In the genomic region with DNA sequence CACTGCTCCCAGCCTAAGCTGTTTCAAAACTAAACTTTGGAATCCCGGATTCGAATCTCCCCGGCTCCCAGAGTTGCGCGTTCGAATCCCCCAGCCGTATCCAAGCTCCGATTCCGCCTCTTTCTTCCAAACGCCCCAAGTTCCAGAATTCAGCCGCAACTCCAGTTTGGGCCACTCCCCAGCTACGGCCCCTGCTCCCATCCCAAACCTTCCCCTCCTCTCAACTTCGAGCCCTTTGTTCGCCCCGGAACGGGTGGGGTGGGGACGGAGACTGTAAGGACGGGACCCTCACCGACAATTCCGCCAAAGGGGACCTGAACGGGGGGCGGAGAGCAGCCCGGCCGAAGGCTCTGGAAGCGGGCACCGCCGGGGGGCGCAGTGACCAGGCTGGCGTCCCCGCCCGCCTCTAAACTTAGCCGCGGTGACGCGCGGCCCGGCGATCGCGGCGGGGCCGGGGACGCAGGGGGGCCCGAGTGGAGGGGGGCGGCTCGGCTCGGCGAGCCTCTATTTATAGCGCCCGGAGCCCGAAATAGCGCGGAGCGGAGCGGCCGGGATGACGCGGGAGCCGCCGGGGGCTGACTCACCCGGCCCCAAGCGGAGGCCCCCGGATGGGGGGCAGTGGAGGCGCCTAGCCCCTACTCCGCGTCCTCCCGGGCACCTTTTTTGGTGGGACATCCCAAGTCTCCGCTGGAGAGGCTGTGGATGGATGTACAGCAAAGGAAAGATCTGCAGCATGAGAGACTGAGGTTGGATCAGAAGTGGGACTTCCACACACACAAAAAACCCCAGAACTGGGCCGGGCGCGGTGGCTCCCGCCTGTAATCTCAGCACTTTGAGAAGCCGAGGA, we compare ENCODE assay signal across 8 cellular contexts. TPM values are rescaled to one million over a fixed set of nuclear protein-coding genes. Genes with fewer than 3 reads are reported as not detected.
A peak's percentile ranks its signal among the peaks of the same experiment; 100 is the strongest.
DNase-seq lines count a peak whose midpoint lies in the region; ATAC-seq and TF ChIP-seq lines count a peak whose summit lies in the region.

No MANE protein-coding gene starts in this region.

- H3K4me3 ChIP-seq in A673 (ENCODE audit: low read depth, low read length, poor library complexity, severe bottlenecking) (peak overlapping the region; percentile 85), gastroesophageal sphincter (peak overlapping the region; percentile 43 to 64), parathyroid adenoma (ENCODE audit: low read depth, low read length) (peak overlapping the region; percentile 49)

- H3K4me2 ChIP-seq in parathyroid adenoma (ENCODE audit: low read length): peak overlapping the region; percentile 84

- H3K27me3 Mint-ChIP-seq in activated CD4-positive, alpha-beta memory T cell treated with anti-CD3 and anti-CD28 coated beads, Interleukin-2, amount 10 ng/mL, durations not matched to agents 7 days and 5 days: peaks cover 14% of the 10 kb centered on the region

- 7 to 11% methylated on average over 5 to 13 of the region's 73 CpGs for WGBS in gastroesophageal sphincter (ENCODE audit: low coverage in 1 of 2), 2 donors

- no peaks in the 10 kb centered on the region for H3K36me3 Mint-ChIP-seq in activated CD4-positive, alpha-beta memory T cell treated with anti-CD3 and anti-CD28 coated beads, Interleukin-2, amount 10 ng/mL, durations not matched to agents 7 days and 5 days (ENCODE audit: low read depth)

- H3K4me1 ChIP-seq in A673 (ENCODE audit: insufficient read depth, low read length, poor library complexity, severe bottlenecking): peaks cover 9% of the 10 kb centered on the region
- peaks cover 0 to 37% (median 19%) of the 10 kb centered on the region in 3 donors for H3K4me1 ChIP-seq in gastroesophageal sphincter
- H3K4me1 ChIP-seq in parathyroid adenoma: peaks cover 7% of the 10 kb centered on the region

- in situ Hi-C loops in GM13976 (cut with MboI; ENCODE audit: low sequenced_read_pairs, unreplicated experiment): no loop called here

- H3K9me3 ChIP-seq in A673 (ENCODE audit: low read depth, low read length, poor library complexity, severe bottlenecking) (no peaks in the 10 kb centered on the region), gastroesophageal sphincter (no peaks in the 10 kb centered on the region), parathyroid adenoma (ENCODE audit: control insufficient read depth, low read length) (no peaks in the 10 kb centered on the region)

- H3K36me3 ChIP-seq in A673 (ENCODE audit: insufficient read depth, low read length, poor library complexity, severe bottlenecking): no peaks in the 10 kb centered on the region
- H3K36me3 ChIP-seq in gastroesophageal sphincter: no peaks in the 10 kb centered on the region
- no peaks in the 10 kb centered on the region for H3K36me3 ChIP-seq in parathyroid adenoma (ENCODE audit: control insufficient read depth, insufficient read depth, low read length)

- DNase-seq in A673 (ENCODE audit: low spot score) (peak; percentile 63), GM13976 (ENCODE audit: low spot score) (peak; percentile 72), NCI-H2171 treated with DMSO at 0.1 percent for 48 hours (lab: John Stamatoyannopoulos, UW) (no peak), hippocampal formation (lab: John Stamatoyannopoulos, UW) (no peak)
- DNase-seq in activated CD4-positive, alpha-beta memory T cell treated with anti-CD3 and anti-CD28 coated beads, Interleukin-2, amount 10 ng/mL, durations not matched to agents 7 days and 5 days: no peak

- no peaks in the 10 kb centered on the region for H3K27me3 ChIP-seq in A673 (replicated peaks; ENCODE audit: insufficient read depth, low read depth, low read length, poor library complexity)
- H3K27me3 ChIP-seq in gastroesophageal sphincter: no peaks in the 10 kb centered on the region
- no peaks in the 10 kb centered on the region for H3K27me3 ChIP-seq in parathyroid adenoma (ENCODE audit: control insufficient read depth, insufficient read depth, low read length)

- H3K9ac ChIP-seq in parathyroid adenoma: peak overlapping the region; percentile 14

- H3K9me3 Mint-ChIP-seq in activated CD4-positive, alpha-beta memory T cell treated with anti-CD3 and anti-CD28 coated beads, Interleukin-2, amount 10 ng/mL, durations not matched to agents 7 days and 5 days: no peaks in the 10 kb centered on the region

- peaks cover 27% of the 10 kb centered on the region for H3K4me1 Mint-ChIP-seq in activated CD4-positive, alpha-beta memory T cell treated with anti-CD3 and anti-CD28 coated beads, Interleukin-2, amount 10 ng/mL, durations not matched to agents 7 days and 5 days

- TF ChIP-seq CTCF in A673 (conservative IDR thresholded peaks at IDR 0.05; ENCODE audit: low read depth, low read length) (peak; percentile 63), GM13976 (IDR thresholded peaks at IDR 0.05; ENCODE audit: borderline replicate concordance, control extremely low read depth, extremely low read depth, insufficient read depth, missing control alignments) (peak; percentile 44), gastroesophageal sphincter (IDR thresholded peaks at IDR 0.05) (peak in 3 of 4 experiments; percentile 40 to 70 (median 53)), parathyroid adenoma (IDR thresholded peaks at IDR 0.05) (peak; percentile 52)

- H3K27ac ChIP-seq in A673 (ENCODE audit: low read depth, low read length, poor library complexity, severe bottlenecking): peak overlapping the region; percentile 85
- H3K27ac ChIP-seq in gastroesophageal sphincter: peak overlapping the region; percentile 58 to 94 (median 91)
- H3K27ac ChIP-seq in parathyroid adenoma: peak overlapping the region; percentile 19

- no peak overlapping the region for H3K27ac Mint-ChIP-seq in activated CD4-positive, alpha-beta memory T cell treated with anti-CD3 and anti-CD28 coated beads, Interleukin-2, amount 10 ng/mL, durations not matched to agents 7 days and 5 days

- peak; percentile 61 for ATAC-seq in gastroesophageal sphincter
- ATAC-seq in GM18519 (IDR thresholded peaks at IDR 0.05; ENCODE audit: low FRiP score, unreplicated experiment): no peak

- H3K4me3 Mint-ChIP-seq in activated CD4-positive, alpha-beta memory T cell treated with anti-CD3 and anti-CD28 coated beads, Interleukin-2, amount 10 ng/mL, durations not matched to agents 7 days and 5 days: peak overlapping the region; percentile 54

- CTCF ChIA-PET in A673 (lab: Charles Lee): interaction anchor here (0.6 to 1.9 kb wide), 5 partner anchors 11 to 225 kb away, joined by 3 to 13 read pairs (median 4); no protein-coding TSS in a partner anchor
- CTCF ChIA-PET in activated CD4-positive, alpha-beta memory T cell treated with anti-CD3 and anti-CD28 coated beads, Interleukin-2, amount 10 ng/mL, durations not matched to agents 7 days and 5 days (lab: Charles Lee): interaction anchor here (0.7 to 2.2 kb wide), 6 partner anchors 11 to 57 kb away, joined by 3 to 21 read pairs (median 9); partner anchors contain the start of gene FOSB

- H3K79me2 ChIP-seq in parathyroid adenoma: no peaks in the 10 kb centered on the region

- POLR2A ChIA-PET in A673 (lab: Charles Lee; ENCODE audit: low non-redundant PET): no interaction called here
- POLR2A ChIA-PET in activated CD4-positive, alpha-beta memory T cell treated with anti-CD3 and anti-CD28 coated beads, Interleukin-2, amount 10 ng/mL, durations not matched to agents 7 days and 5 days (lab: Charles Lee): interaction anchor here (1.1 to 1.2 kb wide), 2 partner anchors 11 to 51 kb away, joined by 3 to 4 read pairs; no protein-coding TSS in a partner anchor

- H2AFZ ChIP-seq in parathyroid adenoma: peak overlapping the region; percentile 95

- TF ChIP-seq POLR2A in gastroesophageal sphincter (IDR thresholded peaks at IDR 0.05): peak in 1 of 2 donors; percentile 19

- no peak for TF ChIP-seq EP300 in gastroesophageal sphincter (IDR thresholded peaks at IDR 0.05)

- intact Hi-C loops in A673 (cut with micrococcal nuclease; ENCODE audit: unreplicated experiment): loop anchor here (5.0 kb wide), 2 partner anchors 214 to 264 kb away; partner anchors contain the start of genes QPCTL and SNRPD2

- BruUV-seq in A673 (replicated peaks; lab: Mats Ljungman, UMichigan): no TSS peak

RNA-seq across cellular contexts. Expression of gene ERCC1, which starts 4.9 kb away (rescaled TPM):
- 158 and 165 TPM in 2 replicates for total RNA-seq in A673 (2021)
- total RNA-seq in activated CD4-positive, alpha-beta memory T cell treated with anti-CD3 and anti-CD28 coated beads, Interleukin-2, amount 10 ng/mL, durations not matched to agents 7 days and 5 days: 10 to 100 TPM; 59.8 to 60.6 TPM
- total RNA-seq in gastroesophageal sphincter: 10 to 100 TPM; 52.7 to 84.6 (median 68.4) TPM

RNA-seq across cellular contexts. Expression of gene POLR1G, which starts 22.2 kb away (rescaled TPM):
- total RNA-seq in A673 (2021) (23.2 and 30.1 TPM in 2 replicates), gastroesophageal sphincter (10 to 100 TPM in 1 of 4 donors, 1 to 10 TPM in 3; 1.7 to 10.7 (median 5.8) TPM)
- total RNA-seq in activated CD4-positive, alpha-beta memory T cell treated with anti-CD3 and anti-CD28 coated beads, Interleukin-2, amount 10 ng/mL, durations not matched to agents 7 days and 5 days: 1 to 10 TPM; 3.6 to 3.8 TPM

RNA-seq across cellular contexts. Expression of gene PPP1R13L, which starts 23.7 kb away (rescaled TPM):
- total RNA-seq in A673 (2021) (5.5 and 8.1 TPM in 2 replicates), gastroesophageal sphincter (10 to 100 TPM in 1 of 4 donors, 1 to 10 TPM in 3; 5.5 to 15.5 (median 9.3) TPM)
- 10 to 100 TPM; 13.0 to 18.9 TPM for total RNA-seq in activated CD4-positive, alpha-beta memory T cell treated with anti-CD3 and anti-CD28 coated beads, Interleukin-2, amount 10 ng/mL, durations not matched to agents 7 days and 5 days

RNA-seq across cellular contexts. Expression of gene FOSB, which starts 39.2 kb away (rescaled TPM):
- total RNA-seq in A673 (2021) (1.0 and 1.9 TPM in 2 replicates), gastroesophageal sphincter (10 to 100 TPM in 2 of 4 donors, 1 to 10 TPM in 2; 1.9 to 38.0 (median 15.6) TPM)
- 10 to 100 TPM; 15.3 to 16.1 TPM for total RNA-seq in activated CD4-positive, alpha-beta memory T cell treated with anti-CD3 and anti-CD28 coated beads, Interleukin-2, amount 10 ng/mL, durations not matched to agents 7 days and 5 days

RNA-seq across cellular contexts. Expression of gene ERCC2, which starts 58.2 kb away (rescaled TPM):
- total RNA-seq in A673 (2021): 51.6 and 59.2 TPM in 2 replicates
- total RNA-seq in activated CD4-positive, alpha-beta memory T cell treated with anti-CD3 and anti-CD28 coated beads, Interleukin-2, amount 10 ng/mL, durations not matched to agents 7 days and 5 days: 10 to 100 TPM; 19.0 to 20.0 TPM
- total RNA-seq in gastroesophageal sphincter: 10 to 100 TPM in 3 of 4 donors, 1 to 10 TPM in 1; 7.1 to 18.8 (median 12.5) TPM

Comparison
In these comparisons a context has a peak if more than half of its experiments do, and no peak if none do; other contexts are left out.
1. DNase-seq: peak in A673 (single experiment) and GM13976 (single experiment); none in activated CD4-positive, alpha-beta memory T cell treated with anti-CD3 and anti-CD28 coated beads, Interleukin-2, amount 10 ng/mL, durations not matched to agents 7 days and 5 days (single experiment), NCI-H2171 treated with DMSO at 0.1 percent for 48 hours (single experiment) and hippocampal formation (0 of 2).
2. H3K27ac ChIP-seq: peak in every context shown above with its lines; median percentile 91 in gastroesophageal sphincter; 85 in A673; 19 in parathyroid adenoma.
3. Peak in every context shown above with its lines, with median percentiles within 50 percentile points of each other: H3K4me3 ChIP-seq and CTCF ChIP-seq.